30 cellular contexts compared by ENCODE assay signal in the genomic region with DNA sequence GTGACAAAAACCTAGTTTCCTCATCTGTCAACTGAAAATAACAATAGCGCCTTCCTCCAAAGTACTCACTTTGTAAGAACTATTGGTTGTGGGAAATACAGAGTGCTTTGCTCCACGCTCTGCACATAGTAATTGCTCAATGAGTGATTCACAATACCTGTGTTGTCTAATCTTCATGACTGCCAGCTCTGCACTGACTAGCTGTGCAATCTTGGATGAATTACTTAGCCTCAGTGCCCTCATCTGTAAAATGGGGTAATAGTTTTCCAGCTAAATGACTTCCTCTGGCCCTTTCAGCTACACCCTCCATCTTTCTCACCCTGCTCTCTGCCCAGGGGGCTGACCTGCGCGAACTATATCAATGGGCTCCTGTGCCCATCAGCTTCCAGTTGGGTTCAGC.
"Had no signal": no experiment of that assay in that cellular context is flagged by ENCODE, and none has a peak within 500 bp of the region (broad histone marks: within the 10 kb centered on the region; RNA-seq: fewer than 3 reads in every experiment).

No MANE protein-coding gene starts in this region.

- DNase-seq: activated CD4-positive, alpha-beta memory T cell treated with anti-CD3 and anti-CD28 coated beads for 36 hours; activated CD4-positive, alpha-beta T cell treated with anti-CD3 and anti-CD28 coated beads for 36 hours; activated CD4-positive, alpha-beta T cell treated with anti-CD3 and anti-CD28 coated beads, Interleukin-2, amount 10 ng/mL, durations not matched to agents 24 days and 14 days; activated CD4-positive, CD25-positive, alpha-beta regulatory T cell; activated CD4-positive, CD25-positive, alpha-beta regulatory T cell treated with anti-CD3 and anti-CD28 coated beads, Interleukin-2, amount 50 U/mL, for 72 hours; activated CD8-positive, alpha-beta memory T cell treated with anti-CD3 and anti-CD28 coated beads, Interleukin-2, amount 10 ng/mL, durations not matched to agents 7 days and 5 days; activated CD8-positive, alpha-beta memory T cell treated with anti-CD3 and anti-CD28 coated beads, Interleukin-2, amount 50 U/mL, for 4 hours; activated CD8-positive, alpha-beta T cell treated with anti-CD3 and anti-CD28 coated beads, Interleukin-2, amount 10 ng/mL, durations not matched to agents 7 days and 5 days; activated naive CD4-positive, alpha-beta T cell treated with anti-CD3 and anti-CD28 coated beads for 36 hours; activated naive CD8-positive, alpha-beta T cell treated with anti-CD3 and anti-CD28 coated beads for 36 hours; activated naive CD8-positive, alpha-beta T cell treated with anti-CD3 and anti-CD28 coated beads, Interleukin-2, amount 50 U/mL, for 24 hours; activated T-cell treated with anti-CD3 and anti-CD28 coated beads, Interleukin-2, amount 50 U/mL, for 1 hour; activated T-cell treated with anti-CD3 and anti-CD28 coated beads, Interleukin-2, amount 50 U/mL, for 48 hours; adrenal gland; central memory CD4-positive, alpha-beta T cell; cerebellar nuclear complex; colonic mucosa; effector CD8-positive, alpha-beta T cell; foreskin fibroblast; head of caudate nucleus; T-helper 1 cell; T-helper 17 cell had no signal

- H3K4me1 ChIP-seq: adrenal gland, ascending aorta, breast epithelium, colonic mucosa had no signal

- H3K27me3 ChIP-seq: adrenal gland, ascending aorta, breast epithelium, cardiac muscle cell, colonic mucosa had no signal

- ATAC-seq: activated CD4-positive, alpha-beta T cell treated with anti-CD3 and anti-CD28 coated beads for 36 hours; activated CD8-positive, alpha-beta memory T cell treated with anti-CD3 and anti-CD28 coated beads, Interleukin-2, amount 10 ng/mL, durations not matched to agents 7 days and 5 days; activated CD8-positive, alpha-beta T cell treated with anti-CD3 and anti-CD28 coated beads, Interleukin-2, amount 10 ng/mL, durations not matched to agents 7 days and 5 days; activated naive CD8-positive, alpha-beta T cell treated with anti-CD3 and anti-CD28 coated beads, Interleukin-2, amount 50 U/mL, for 24 hours; esophagus mucosa; T-helper 17 cell had no signal

- H3K36me3 ChIP-seq: adrenal gland, breast epithelium, cardiac muscle cell, colonic mucosa had no signal

- H3K4me1 Mint-ChIP-seq: activated CD4-positive, alpha-beta T cell treated with anti-CD3 and anti-CD28 coated beads for 36 hours; activated CD4-positive, alpha-beta T cell treated with anti-CD3 and anti-CD28 coated beads, Interleukin-2, amount 10 ng/mL, durations not matched to agents 24 days and 14 days; activated CD8-positive, alpha-beta memory T cell treated with anti-CD3 and anti-CD28 coated beads, Interleukin-2, amount 10 ng/mL, durations not matched to agents 7 days and 5 days; activated naive CD4-positive, alpha-beta T cell treated with anti-CD3 and anti-CD28 coated beads, Interleukin-2, amount 50 U/mL, for 24 hours; activated naive CD8-positive, alpha-beta T cell treated with anti-CD3 and anti-CD28 coated beads for 36 hours; activated naive CD8-positive, alpha-beta T cell treated with anti-CD3 and anti-CD28 coated beads, Interleukin-2, amount 50 U/mL, for 24 hours; brain; T-helper 17 cell had no signal

- H3K27ac Mint-ChIP-seq: activated CD4-positive, alpha-beta memory T cell treated with anti-CD3 and anti-CD28 coated beads for 36 hours; activated CD4-positive, alpha-beta T cell treated with anti-CD3 and anti-CD28 coated beads for 36 hours; activated CD4-positive, alpha-beta T cell treated with anti-CD3 and anti-CD28 coated beads, Interleukin-2, amount 10 ng/mL, durations not matched to agents 24 days and 14 days; activated CD8-positive, alpha-beta memory T cell treated with anti-CD3 and anti-CD28 coated beads, Interleukin-2, amount 10 ng/mL, durations not matched to agents 7 days and 5 days; activated CD8-positive, alpha-beta T cell treated with anti-CD3 and anti-CD28 coated beads, Interleukin-2, amount 10 ng/mL, durations not matched to agents 7 days and 5 days; activated naive CD4-positive, alpha-beta T cell treated with anti-CD3 and anti-CD28 coated beads for 36 hours; activated naive CD4-positive, alpha-beta T cell treated with anti-CD3 and anti-CD28 coated beads, Interleukin-2, amount 50 U/mL, for 24 hours; activated naive CD8-positive, alpha-beta T cell treated with anti-CD3 and anti-CD28 coated beads for 36 hours; activated naive CD8-positive, alpha-beta T cell treated with anti-CD3 and anti-CD28 coated beads, Interleukin-2, amount 50 U/mL, for 24 hours; activated T-helper 1 cell treated with anti-CD3 and anti-CD28 coated beads, Interleukin-12 subunit alpha, Interleukin-12 subunit beta, Interleukin-2, Interleukin-4 antibody, amounts not matched to agents 30 ng/mL and 10 ng/mL and 1 ng/mL, durations not matched to agents 14 hours and 24 hours and 36 hours; activated T-helper 2 cell treated with anti-CD3 and anti-CD28 coated beads, Interferon-gamma antibody, Interleukin-2, Interleukin-4, amounts not matched to agents 10 μg/mL and 5 μg/mL and 100 μg/mL, durations not matched to agents 14 hours and 24 hours and 36 hours; brain; T-helper 17 cell had no signal

- H3K4me3 ChIP-seq: adrenal gland, ascending aorta, breast epithelium, cardiac muscle cell, colonic mucosa had no signal

- H3K9me3 ChIP-seq: adrenal gland, ascending aorta, breast epithelium, colonic mucosa had no signal

- H3K4me3 Mint-ChIP-seq: activated CD4-positive, alpha-beta memory T cell treated with anti-CD3 and anti-CD28 coated beads for 36 hours; activated CD4-positive, alpha-beta T cell treated with anti-CD3 and anti-CD28 coated beads for 36 hours; activated CD4-positive, alpha-beta T cell treated with anti-CD3 and anti-CD28 coated beads, Interleukin-2, amount 10 ng/mL, durations not matched to agents 24 days and 14 days; activated CD8-positive, alpha-beta memory T cell treated with anti-CD3 and anti-CD28 coated beads, Interleukin-2, amount 10 ng/mL, durations not matched to agents 7 days and 5 days; activated CD8-positive, alpha-beta T cell treated with anti-CD3 and anti-CD28 coated beads, Interleukin-2, amount 10 ng/mL, durations not matched to agents 7 days and 5 days; activated naive CD4-positive, alpha-beta T cell treated with anti-CD3 and anti-CD28 coated beads for 36 hours; activated naive CD4-positive, alpha-beta T cell treated with anti-CD3 and anti-CD28 coated beads, Interleukin-2, amount 50 U/mL, for 24 hours; activated naive CD8-positive, alpha-beta T cell treated with anti-CD3 and anti-CD28 coated beads for 36 hours; activated naive CD8-positive, alpha-beta T cell treated with anti-CD3 and anti-CD28 coated beads, Interleukin-2, amount 50 U/mL, for 24 hours; activated T-helper 1 cell treated with anti-CD3 and anti-CD28 coated beads, Interleukin-12 subunit alpha, Interleukin-12 subunit beta, Interleukin-2, Interleukin-4 antibody, amounts not matched to agents 30 ng/mL and 10 ng/mL and 1 ng/mL, durations not matched to agents 14 hours and 24 hours and 36 hours; brain had no signal

- H3K27me3 Mint-ChIP-seq: activated CD4-positive, alpha-beta memory T cell treated with anti-CD3 and anti-CD28 coated beads for 36 hours; activated CD4-positive, alpha-beta T cell treated with anti-CD3 and anti-CD28 coated beads for 36 hours; activated CD4-positive, alpha-beta T cell treated with anti-CD3 and anti-CD28 coated beads, Interleukin-2, amount 10 ng/mL, durations not matched to agents 24 days and 14 days; activated CD8-positive, alpha-beta memory T cell treated with anti-CD3 and anti-CD28 coated beads, Interleukin-2, amount 10 ng/mL, durations not matched to agents 7 days and 5 days; activated naive CD4-positive, alpha-beta T cell treated with anti-CD3 and anti-CD28 coated beads, Interleukin-2, amount 50 U/mL, for 24 hours; activated naive CD8-positive, alpha-beta T cell treated with anti-CD3 and anti-CD28 coated beads for 36 hours; activated naive CD8-positive, alpha-beta T cell treated with anti-CD3 and anti-CD28 coated beads, Interleukin-2, amount 50 U/mL, for 24 hours; brain; T-helper 17 cell had no signal

- H3K27ac ChIP-seq: adrenal gland, ascending aorta, breast epithelium, cardiac muscle cell, colonic mucosa had no signal

- H3K9me3 Mint-ChIP-seq: activated CD4-positive, alpha-beta memory T cell treated with anti-CD3 and anti-CD28 coated beads for 36 hours; activated CD4-positive, alpha-beta T cell treated with anti-CD3 and anti-CD28 coated beads, Interleukin-2, amount 10 ng/mL, durations not matched to agents 24 days and 14 days; activated naive CD4-positive, alpha-beta T cell treated with anti-CD3 and anti-CD28 coated beads for 36 hours; activated naive CD4-positive, alpha-beta T cell treated with anti-CD3 and anti-CD28 coated beads, Interleukin-2, amount 50 U/mL, for 24 hours; activated naive CD8-positive, alpha-beta T cell treated with anti-CD3 and anti-CD28 coated beads for 36 hours; activated naive CD8-positive, alpha-beta T cell treated with anti-CD3 and anti-CD28 coated beads, Interleukin-2, amount 50 U/mL, for 24 hours; activated T-helper 1 cell treated with anti-CD3 and anti-CD28 coated beads, Interleukin-12 subunit alpha, Interleukin-12 subunit beta, Interleukin-2, Interleukin-4 antibody, amounts not matched to agents 30 ng/mL and 10 ng/mL and 1 ng/mL, durations not matched to agents 14 hours and 24 hours and 36 hours; activated T-helper 2 cell treated with anti-CD3 and anti-CD28 coated beads, Interferon-gamma antibody, Interleukin-2, Interleukin-4, amounts not matched to agents 10 μg/mL and 5 μg/mL and 100 μg/mL, durations not matched to agents 14 hours and 24 hours and 36 hours had no signal
